ENCODE assay signal across 11 cellular contexts in genomic region chr10:78757542-78757941, GRCh38.
A peak's percentile ranks its signal among the peaks of the same experiment; 100 is the strongest.
DNase-seq lines count a peak whose midpoint lies in the region; TF ChIP-seq lines count a peak whose summit lies in the region.
"Had no signal": no experiment of that assay in that cellular context is flagged by ENCODE, and none has a peak within 500 bp of the region (broad histone marks: within the 10 kb centered on the region; RNA-seq: fewer than 3 reads in every experiment).

No MANE protein-coding gene starts in this region.

- no peaks in the 10 kb centered on the region for H3K9me3 ChIP-seq in BLaER1 treated with 17β-estradiol and CSF1 and Interleukin-3, amounts not matched to agents 10 nM and 100 nM (replicated peaks in 1 of 11)
- no peaks in the 10 kb centered on the region for H3K9me3 ChIP-seq in esophagus squamous epithelium
- H3K9me3 ChIP-seq: thyroid gland had no signal

- DNase-seq in NCI-H1436 treated with DMSO at 0.1 percent for 48 hours (lab: John Stamatoyannopoulos, UW) (peak; percentile 50), esophagus squamous epithelium (lab: John Stamatoyannopoulos, UW) (no peak), non-pigmented ciliary epithelial cell (ENCODE audit: low read depth) (peak; percentile 49), cortex of kidney (lab: John Stamatoyannopoulos, UW) (no peak), Ammon's horn (ENCODE audit: low spot score) (no peak), GM13977 (ENCODE audit: low spot score) (no peak), 8988T (no peak)
- DNase-seq: activated gamma-delta T cell treated with Interleukin-2 at 50 U/mL for 16 hours, DND-41 had no signal

- intact Hi-C loops in esophagus squamous epithelium (cut with DNase I): no loop called here

- 49 to 65% methylated on average over 8 to 12 of the region's 12 CpGs for WGBS in esophagus squamous epithelium, 2 donors

- peaks cover 0 to 11% (median 0%) of the 10 kb centered on the region in 11 experiments; a peak in 2 of 22 replicates for H3K27me3 ChIP-seq in BLaER1 treated with 17β-estradiol and CSF1 and Interleukin-3, amounts not matched to agents 10 nM and 100 nM
- H3K27me3 ChIP-seq in esophagus squamous epithelium: peaks cover 0 to 21% (median 0%) of the 10 kb centered on the region in 4 donors
- H3K27me3 ChIP-seq: thyroid gland had no signal

- peak overlapping the region in 10 of 11 experiments; percentile 39 to 88 (median 81); a peak in 20 of 22 replicates for H3K9ac ChIP-seq in BLaER1 treated with 17β-estradiol and CSF1 and Interleukin-3, amounts not matched to agents 10 nM and 100 nM

- TF ChIP-seq CTCF in esophagus squamous epithelium (IDR thresholded peaks at IDR 0.05) (no peak), GM13977 (IDR thresholded peaks at IDR 0.05; ENCODE audit: extremely low read depth, insufficient read depth, missing control alignments) (no peak)

- in situ Hi-C loops in GM13977 (cut with MboI; ENCODE audit: low pct_unique_long_range_greater_than_20kb, low sequenced_read_pairs, unreplicated experiment): no loop called here

- H4K20me1 ChIP-seq in BLaER1 treated with 17β-estradiol and CSF1 and Interleukin-3, amounts not matched to agents 10 nM and 100 nM: no peaks in the 10 kb centered on the region

- H3K27ac ChIP-seq in BLaER1 treated with 17β-estradiol and CSF1 and Interleukin-3, amounts not matched to agents 10 nM and 100 nM: peak overlapping the region; percentile 45 to 97 (median 93); a peak in 21 of 22 replicates
- H3K27ac ChIP-seq in esophagus squamous epithelium: peak overlapping the region in 3 of 4 donors; percentile 35 to 66 (median 57)
- H3K27ac ChIP-seq: thyroid gland had no signal

- 0 out of 20 replicates have a peak overlapping the region, but pooled peaks of 2 of the 10 experiments have one; percentile 14 to 24 for H3K4me3 ChIP-seq in BLaER1 treated with 17β-estradiol and CSF1 and Interleukin-3, amounts not matched to agents 10 nM and 100 nM
- H3K4me3 ChIP-seq in esophagus squamous epithelium: no peak overlapping the region
- H3K4me3 ChIP-seq: thyroid gland had no signal

- H3K4me2 ChIP-seq in BLaER1 treated with 17β-estradiol and CSF1 and Interleukin-3, amounts not matched to agents 10 nM and 100 nM: peak overlapping the region; percentile 80 to 96 (median 90)

- no peaks in the 10 kb centered on the region for H3K36me3 ChIP-seq in BLaER1 treated with 17β-estradiol and CSF1 and Interleukin-3, amounts not matched to agents 10 nM and 100 nM
- H3K36me3 ChIP-seq in esophagus squamous epithelium: no peaks in the 10 kb centered on the region
- H3K36me3 ChIP-seq: thyroid gland had no signal

- peaks cover 40 to 100% (median 92%) of the 10 kb centered on the region in 10 experiments for H3K4me1 ChIP-seq in BLaER1 treated with 17β-estradiol and CSF1 and Interleukin-3, amounts not matched to agents 10 nM and 100 nM
- peaks cover 14 to 23% (median 16%) of the 10 kb centered on the region in 3 donors for H3K4me1 ChIP-seq in esophagus squamous epithelium

- TF ChIP-seq POLR2A in esophagus squamous epithelium (IDR thresholded peaks at IDR 0.05): no peak

Comparison
In these comparisons a context has a peak if more than half of its experiments do, and no peak if none do; other contexts are left out.
1. DNase-seq: peak in NCI-H1436 treated with DMSO at 0.1 percent for 48 hours (single experiment) and non-pigmented ciliary epithelial cell (single experiment); none in esophagus squamous epithelium (single experiment), cortex of kidney (single experiment), Ammon's horn (single experiment), GM13977 (single experiment) and 8988T (single experiment).